8 cellular contexts compared by ENCODE assay signal in the genomic region with DNA sequence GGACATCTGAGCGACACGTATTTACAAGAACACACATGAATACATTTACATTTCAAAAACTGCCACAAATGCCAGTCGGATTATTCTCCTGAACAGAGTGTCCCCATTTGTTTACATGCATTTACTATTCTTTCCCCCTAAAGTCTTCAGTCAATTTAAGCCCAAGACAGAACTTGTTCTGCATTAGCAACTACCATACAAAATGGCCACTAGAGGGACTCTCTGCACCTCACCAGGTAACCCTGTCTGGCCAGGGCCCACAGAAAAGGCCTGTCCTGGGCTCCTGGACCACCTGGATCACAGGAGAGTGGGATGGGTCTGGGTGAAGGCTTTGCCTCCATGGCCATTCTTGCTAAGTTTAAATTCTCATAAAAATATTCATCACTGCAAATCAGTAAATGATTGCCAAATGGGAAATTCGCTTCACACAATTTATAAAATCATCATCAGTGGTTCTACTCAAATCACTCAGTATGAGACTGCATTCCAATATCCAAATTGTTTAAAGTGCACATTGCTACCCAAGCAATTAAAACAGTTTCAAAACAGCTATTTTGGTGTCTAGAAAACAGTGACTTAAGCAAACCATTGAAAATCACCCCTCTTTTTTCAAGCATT. TPM values are rescaled to one million over a fixed set of nuclear protein-coding genes. Genes with fewer than 3 reads are reported as not detected.
DNase-seq lines count a peak whose midpoint lies in the region; ATAC-seq and TF ChIP-seq lines count a peak whose summit lies in the region.

No MANE protein-coding gene starts in this region.

- H3K27me3 Mint-ChIP-seq in glutamatergic neuron (ENCODE audit: unreplicated experiment) = peaks cover 3% of the 10 kb centered on the region

- H3K4me1 Mint-ChIP-seq in glutamatergic neuron (ENCODE audit: low read depth, unreplicated experiment) = peaks cover 4% of the 10 kb centered on the region
- no peaks in the 10 kb centered on the region for H3K4me1 Mint-ChIP-seq in stimulated activated effector memory CD8-positive, alpha-beta T cell treated with anti-CD3 and anti-CD28 coated beads, Interleukin-12 subunit alpha, Interleukin-12 subunit beta, amount 100 ng/mL, for 72 hours

- no peak for TF ChIP-seq POLR2A in NB4 (IDR thresholded peaks at IDR 0.05; ENCODE audit: extremely low read depth, insufficient read length)

- H3K36me3 ChIP-seq in left ventricle myocardium inferior = peaks cover 15% of the 10 kb centered on the region

- no peaks in the 10 kb centered on the region for H3K27me3 ChIP-seq in left ventricle myocardium inferior (ENCODE audit: low read depth)

- H3K27ac Mint-ChIP-seq in glutamatergic neuron (ENCODE audit: unreplicated experiment) = no peak overlapping the region
- H3K27ac Mint-ChIP-seq in stimulated activated effector memory CD8-positive, alpha-beta T cell treated with anti-CD3 and anti-CD28 coated beads, Interleukin-12 subunit alpha, Interleukin-12 subunit beta, amount 100 ng/mL, for 72 hours = peak overlapping the region; percentile 79

- H3K4me3 ChIP-seq in left ventricle myocardium inferior (no peak overlapping the region), NB4 (ENCODE audit: low read depth, low read length) (no peak overlapping the region)

- no peak overlapping the region for H3K4me3 Mint-ChIP-seq in glutamatergic neuron (ENCODE audit: unreplicated experiment)
- H3K4me3 Mint-ChIP-seq in stimulated activated effector memory CD8-positive, alpha-beta T cell treated with anti-CD3 and anti-CD28 coated beads, Interleukin-12 subunit alpha, Interleukin-12 subunit beta, amount 100 ng/mL, for 72 hours = no peak overlapping the region

- no peaks in the 10 kb centered on the region for H3K36me3 Mint-ChIP-seq in glutamatergic neuron (ENCODE audit: unreplicated experiment)
- peaks cover 49% of the 10 kb centered on the region for H3K36me3 Mint-ChIP-seq in stimulated activated effector memory CD8-positive, alpha-beta T cell treated with anti-CD3 and anti-CD28 coated beads, Interleukin-12 subunit alpha, Interleukin-12 subunit beta, amount 100 ng/mL, for 72 hours

- intact Hi-C loops in left ventricle myocardium inferior (cut with micrococcal nuclease) = no loop called here
- intact Hi-C loops in cardiac septum (cut with DNase I) = loop anchor here (2.0 to 10.0 kb wide), 2 partner anchors 158 to 602 kb away; partner anchors contain the start of gene FOXJ3

- H3K27ac ChIP-seq in left ventricle myocardium inferior (replicated peaks) (no peak overlapping the region), VCaP (peak overlapping the region; percentile 94)

- H3K4me1 ChIP-seq in left ventricle myocardium inferior = peaks cover 52% of the 10 kb centered on the region

- DNase-seq in left ventricle myocardium inferior = no peak
- no peak for DNase-seq in cardiac septum (ENCODE audit: low spot score)
- DNase-seq in NB4 (ENCODE audit: low read depth) = peak; percentile 52
- DNase-seq in glutamatergic neuron = no peak
- no peak for DNase-seq in stimulated activated effector memory CD8-positive, alpha-beta T cell treated with anti-CD3 and anti-CD28 coated beads, Interleukin-12 subunit alpha, Interleukin-12 subunit beta, amount 100 ng/mL, for 72 hours (ENCODE audit: low spot score in 2 of 2)

- peak; percentile 54 for ATAC-seq in stimulated activated effector memory CD8-positive, alpha-beta T cell treated with anti-CD3 and anti-CD28 coated beads, Interleukin-12 subunit alpha, Interleukin-12 subunit beta, amount 100 ng/mL, for 72 hours
- ATAC-seq in GM18861 (IDR thresholded peaks at IDR 0.05; ENCODE audit: unreplicated experiment) (no peak), HG02970 (IDR thresholded peaks at IDR 0.05; ENCODE audit: low FRiP score, unreplicated experiment) (no peak)

- peaks cover 3% of the 10 kb centered on the region for H3K9me3 Mint-ChIP-seq in glutamatergic neuron (ENCODE audit: unreplicated experiment)
- H3K9me3 Mint-ChIP-seq in stimulated activated effector memory CD8-positive, alpha-beta T cell treated with anti-CD3 and anti-CD28 coated beads, Interleukin-12 subunit alpha, Interleukin-12 subunit beta, amount 100 ng/mL, for 72 hours = no peaks in the 10 kb centered on the region

- TF ChIP-seq CTCF in left ventricle myocardium inferior (IDR thresholded peaks at IDR 0.05; ENCODE audit: borderline replicate concordance) = peak; percentile 79
- TF ChIP-seq CTCF in NB4 (IDR thresholded peaks at IDR 0.05; ENCODE audit: low read depth, low read length) = peak; percentile 80
- TF ChIP-seq CTCF in VCaP (conservative IDR thresholded peaks at IDR 0.05) = peak; percentile 91
- peak; percentile 89 for TF ChIP-seq CTCF in glutamatergic neuron (IDR thresholded peaks at IDR 0.05; ENCODE audit: partially characterized antibody, unreplicated experiment)

- no peaks in the 10 kb centered on the region for H3K9me3 ChIP-seq in left ventricle myocardium inferior (replicated peaks)

RNA-seq across cellular contexts. Expression of gene GUCA2A, which starts 12.5 kb away (rescaled TPM):
- not detected for total RNA-seq in left ventricle myocardium inferior
- total RNA-seq in cardiac septum = not detected
- total RNA-seq in glutamatergic neuron (ENCODE audit: unreplicated experiment) = not detected

RNA-seq across cellular contexts. Expression of gene GUCA2B, which starts 23.8 kb away (rescaled TPM):
- total RNA-seq in left ventricle myocardium inferior (not detected), cardiac septum (not detected), glutamatergic neuron (ENCODE audit: unreplicated experiment) (not detected)
